ENCODE assay signal across 8 cellular contexts in genomic region chr13:23020246-23020843, GRCh38.
DNase-seq lines count a peak whose midpoint lies in the region; ATAC-seq and TF ChIP-seq lines count a peak whose summit lies in the region.

No MANE protein-coding gene starts in this region.

- H3K27me3 Mint-ChIP-seq in activated CD8-positive, alpha-beta T cell treated with anti-CD3 and anti-CD28 coated beads, Interleukin-2, amount 10 ng/mL, durations not matched to agents 7 days and 5 days (ENCODE audit: low read depth) = no peaks in the 10 kb centered on the region
- peaks cover 8% of the 10 kb centered on the region for H3K27me3 Mint-ChIP-seq in osteocyte (ENCODE audit: unreplicated experiment)

- no peaks in the 10 kb centered on the region for H3K27me3 ChIP-seq in foreskin keratinocyte

- H3K4me3 Mint-ChIP-seq in activated CD8-positive, alpha-beta T cell treated with anti-CD3 and anti-CD28 coated beads, Interleukin-2, amount 10 ng/mL, durations not matched to agents 7 days and 5 days = no peak overlapping the region
- H3K4me3 Mint-ChIP-seq in osteocyte (ENCODE audit: unreplicated experiment) = no peak overlapping the region

- no peak overlapping the region for H3K27ac ChIP-seq in foreskin keratinocyte

- no peaks in the 10 kb centered on the region for H3K9me3 Mint-ChIP-seq in activated CD8-positive, alpha-beta T cell treated with anti-CD3 and anti-CD28 coated beads, Interleukin-2, amount 10 ng/mL, durations not matched to agents 7 days and 5 days (ENCODE audit: insufficient read depth)
- no peaks in the 10 kb centered on the region for H3K9me3 Mint-ChIP-seq in osteocyte (ENCODE audit: unreplicated experiment)

- DNase-seq in DMS114 treated with DMSO at 0.1 percent for 48 hours (lab: John Stamatoyannopoulos, UW; ENCODE audit: unreplicated experiment) (peak; percentile 35), GM19240 (ENCODE audit: insufficient read length, low spot score) (peak; percentile 3), NCI-H524 (lab: John Stamatoyannopoulos, UW) (peak; percentile 85 to 92), foreskin keratinocyte (peak; percentile 8 to 31), osteocyte (ENCODE audit: extremely low spot score, unreplicated experiment) (no peak)
- peak; percentile 52 for DNase-seq in activated CD8-positive, alpha-beta T cell treated with anti-CD3 and anti-CD28 coated beads, Interleukin-2, amount 10 ng/mL, durations not matched to agents 7 days and 5 days
- no peak for DNase-seq in activated CD4-positive, CD25-positive, alpha-beta regulatory T cell treated with anti-CD3 and anti-CD28 coated beads, Interleukin-2, amount 50 U/mL, for 72 hours

- CTCF ChIA-PET in activated CD8-positive, alpha-beta T cell treated with anti-CD3 and anti-CD28 coated beads, Interleukin-2, amount 10 ng/mL, durations not matched to agents 7 days and 5 days (lab: Charles Lee) = interaction anchor here (0.5 to 1.0 kb wide), 5 partner anchors 13 to 1382 kb away, joined by 3 to 4 read pairs (median 3); no protein-coding TSS in a partner anchor

- no peaks in the 10 kb centered on the region for H3K36me3 Mint-ChIP-seq in activated CD8-positive, alpha-beta T cell treated with anti-CD3 and anti-CD28 coated beads, Interleukin-2, amount 10 ng/mL, durations not matched to agents 7 days and 5 days (ENCODE audit: low read depth)
- no peaks in the 10 kb centered on the region for H3K36me3 Mint-ChIP-seq in osteocyte (ENCODE audit: unreplicated experiment)

- no peaks in the 10 kb centered on the region for H3K4me1 Mint-ChIP-seq in activated CD8-positive, alpha-beta T cell treated with anti-CD3 and anti-CD28 coated beads, Interleukin-2, amount 10 ng/mL, durations not matched to agents 7 days and 5 days (ENCODE audit: low read depth)
- H3K4me1 Mint-ChIP-seq in osteocyte (ENCODE audit: unreplicated experiment) = no peaks in the 10 kb centered on the region

- H3K4me1 ChIP-seq in foreskin keratinocyte = no peaks in the 10 kb centered on the region

- POLR2A ChIA-PET in activated CD8-positive, alpha-beta T cell treated with anti-CD3 and anti-CD28 coated beads, Interleukin-2, amount 10 ng/mL, durations not matched to agents 7 days and 5 days (lab: Charles Lee) = no interaction called here

- peak; percentile 97 for ATAC-seq in HG03175 (IDR thresholded peaks at IDR 0.05; ENCODE audit: unreplicated experiment)
- ATAC-seq in activated CD8-positive, alpha-beta T cell treated with anti-CD3 and anti-CD28 coated beads, Interleukin-2, amount 10 ng/mL, durations not matched to agents 7 days and 5 days = peak; percentile 76
- ATAC-seq in foreskin keratinocyte = peak; percentile 80

- TF ChIP-seq CTCF in foreskin keratinocyte (conservative IDR thresholded peaks at IDR 0.05) (peak; percentile 77), osteocyte (IDR thresholded peaks at IDR 0.05) (peak; percentile 85)

- no peak overlapping the region for H3K27ac Mint-ChIP-seq in activated CD8-positive, alpha-beta T cell treated with anti-CD3 and anti-CD28 coated beads, Interleukin-2, amount 10 ng/mL, durations not matched to agents 7 days and 5 days
- no peak overlapping the region for H3K27ac Mint-ChIP-seq in osteocyte (ENCODE audit: unreplicated experiment)

Comparison
In these comparisons a context has a peak if more than half of its experiments do, and no peak if none do; other contexts are left out.
1. DNase-seq: peak in DMS114 treated with DMSO at 0.1 percent for 48 hours (single experiment), GM19240 (single experiment), NCI-H524 (2 of 2), activated CD8-positive, alpha-beta T cell treated with anti-CD3 and anti-CD28 coated beads, Interleukin-2, amount 10 ng/mL, durations not matched to agents 7 days and 5 days (single experiment) and foreskin keratinocyte (2 of 2); none in osteocyte (single experiment) and activated CD4-positive, CD25-positive, alpha-beta regulatory T cell treated with anti-CD3 and anti-CD28 coated beads, Interleukin-2, amount 50 U/mL, for 72 hours (single experiment).
2. Peak in every context shown above with its lines, with median percentiles within 50 percentile points of each other: ATAC-seq.